In the genomic region with DNA sequence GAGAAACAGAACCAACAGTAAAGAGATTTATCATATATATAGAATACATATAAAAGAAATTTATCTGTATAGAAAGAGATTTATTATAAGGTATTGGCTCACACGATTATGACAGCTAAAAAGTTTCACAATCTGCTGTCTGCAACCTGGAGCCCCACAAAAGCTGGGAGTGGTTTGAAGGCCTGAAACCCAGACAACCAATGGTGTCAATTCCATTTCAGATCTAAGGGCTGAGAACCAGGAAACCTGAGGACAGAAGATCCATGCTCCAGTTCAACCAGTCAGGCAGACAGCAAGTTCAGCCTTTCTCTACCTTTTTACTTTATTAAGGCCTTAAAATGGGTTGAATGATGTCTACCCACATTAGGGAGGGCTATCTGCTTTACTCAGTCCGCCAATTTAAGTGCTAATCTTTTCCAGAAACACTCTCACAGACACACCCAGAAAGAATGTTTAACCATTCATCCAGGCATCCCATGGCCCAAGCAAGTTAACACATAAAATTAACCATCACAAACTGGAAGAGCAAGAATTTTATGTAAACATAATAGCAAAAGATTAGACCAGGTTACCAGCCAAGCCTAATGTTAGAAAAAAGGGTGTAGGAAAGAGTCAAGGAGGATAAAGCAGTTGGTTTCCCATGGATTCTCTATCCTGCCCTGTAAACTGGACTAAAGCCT, we compare ENCODE assay signal across 33 cellular contexts.
"Had no signal": no experiment of that assay in that cellular context is flagged by ENCODE, and none has a peak within 500 bp of the region (broad histone marks: within the 10 kb centered on the region; RNA-seq: fewer than 3 reads in every experiment).

No MANE protein-coding gene starts in this region.

- H3K4me3 ChIP-seq: esophagus muscularis mucosa, heart left ventricle, lower lobe of right lung, mucosa of descending colon, ovary, prostate gland, skin epidermis had no signal

- H3K9me3 Mint-ChIP-seq: activated T-cell treated with anti-CD3 and anti-CD28 coated beads, Interleukin-2, amount 50 U/mL, for 24 hours had no signal

- FAIRE-seq: astrocyte, endothelial cell of umbilical vein had no signal

- DNase-seq: activated CD4-positive, alpha-beta T cell treated with anti-CD3 and anti-CD28 coated beads for 48 hours; activated CD4-positive, alpha-beta T cell treated with anti-CD3 and anti-CD28 coated beads, Interleukin-2, amount 50 U/mL, for 48 hours; activated CD8-positive, alpha-beta memory T cell treated with anti-CD3 and anti-CD28 coated beads, Interleukin-2, amount 50 U/mL, for 48 hours; activated gamma-delta T cell; activated naive CD4-positive, alpha-beta T cell treated with anti-CD3 and anti-CD28 coated beads, Interleukin-2, amount 50 U/mL, for 16 hours; activated T-cell treated with anti-CD3 and anti-CD28 coated beads, Interleukin-2, amount 50 U/mL, for 24 hours; amniotic stem cell; brain microvascular endothelial cell; cortex of kidney; foreskin keratinocyte; heart left ventricle; hypothalamus; immature natural killer cell; lower lobe of right lung; mesenchymal stem cell; mucosa of descending colon; ovary; retina; stimulated activated CD4-positive, alpha-beta T cell treated with anti-CD3 and anti-CD28 coated beads, Interleukin-4, amount 100 ng/mL, for 4 hours; stimulated activated CD8-positive, alpha-beta memory T cell treated with anti-CD3 and anti-CD28 coated beads, Interleukin-4, amount 100 ng/mL, for 48 hours; stimulated activated naive CD8-positive, alpha-beta T cell treated with anti-CD3 and anti-CD28 coated beads, Interleukin-15, amount 100 ng/mL, for 72 hours; substantia nigra had no signal

- H3K27ac ChIP-seq: brain microvascular endothelial cell, esophagus muscularis mucosa, foreskin keratinocyte, heart left ventricle, lower lobe of right lung, ovary, prostate gland, skin epidermis, VCaP had no signal

- H3K36me3 Mint-ChIP-seq: immature natural killer cell; stimulated activated memory B cell treated with anti-CD40 and anti-IgM and Interleukin-4, amounts not matched to agents 10 μg/mL and 1 μg/mL and 100 μg/mL, for 72 hours had no signal

- H3K4me1 ChIP-seq: esophagus muscularis mucosa, foreskin keratinocyte, heart left ventricle, lower lobe of right lung, prostate gland had no signal

- ATAC-seq: activated CD4-positive, CD25-positive, alpha-beta regulatory T cell treated with anti-CD3 and anti-CD28 coated beads, Interleukin-2, amount 50 U/mL, for 24 hours; foreskin keratinocyte; heart left ventricle; left lobe of liver; lower lobe of right lung; mucosa of descending colon; natural killer cell treated with Interleukin-12 subunit alpha and Interleukin-12 subunit beta and Interleukin-15 and Interleukin-18, amount 100 ng/mL, for 72 hours; sciatic nerve; stimulated activated memory B cell treated with anti-CD40 and anti-IgM and Interleukin-4, amounts not matched to agents 10 μg/mL and 1 μg/mL and 100 μg/mL, for 72 hours; stimulated activated naive CD8-positive, alpha-beta T cell treated with anti-CD3 and anti-CD28 coated beads, Interleukin-15, amount 100 ng/mL, for 72 hours had no signal

- H3K27ac Mint-ChIP-seq: activated T-cell treated with anti-CD3 and anti-CD28 coated beads, Interleukin-2, amount 50 U/mL, for 24 hours; immature natural killer cell; natural killer cell treated with Interleukin-12 subunit alpha and Interleukin-12 subunit beta and Interleukin-15 and Interleukin-18, amount 100 ng/mL, for 72 hours; stimulated activated memory B cell treated with anti-CD40 and anti-IgM and Interleukin-4, amounts not matched to agents 10 μg/mL and 1 μg/mL and 100 μg/mL, for 72 hours; stimulated activated naive CD8-positive, alpha-beta T cell treated with anti-CD3 and anti-CD28 coated beads, Interleukin-15, amount 100 ng/mL, for 72 hours had no signal

- H3K4me3 Mint-ChIP-seq: activated T-cell treated with anti-CD3 and anti-CD28 coated beads, Interleukin-2, amount 50 U/mL, for 24 hours; immature natural killer cell; natural killer cell treated with Interleukin-12 subunit alpha and Interleukin-12 subunit beta and Interleukin-15 and Interleukin-18, amount 100 ng/mL, for 72 hours; stimulated activated memory B cell treated with anti-CD40 and anti-IgM and Interleukin-4, amounts not matched to agents 10 μg/mL and 1 μg/mL and 100 μg/mL, for 72 hours; stimulated activated naive CD8-positive, alpha-beta T cell treated with anti-CD3 and anti-CD28 coated beads, Interleukin-15, amount 100 ng/mL, for 72 hours had no signal

- H3K4me1 Mint-ChIP-seq: immature natural killer cell; stimulated activated memory B cell treated with anti-CD40 and anti-IgM and Interleukin-4, amounts not matched to agents 10 μg/mL and 1 μg/mL and 100 μg/mL, for 72 hours; stimulated activated naive CD8-positive, alpha-beta T cell treated with anti-CD3 and anti-CD28 coated beads, Interleukin-15, amount 100 ng/mL, for 72 hours had no signal

- H3K27me3 ChIP-seq: brain microvascular endothelial cell, esophagus muscularis mucosa, foreskin keratinocyte, heart left ventricle, ovary had no signal

- H3K36me3 ChIP-seq: brain microvascular endothelial cell, esophagus muscularis mucosa, heart left ventricle, lower lobe of right lung, ovary, prostate gland had no signal

- H3K27me3 Mint-ChIP-seq: stimulated activated memory B cell treated with anti-CD40 and anti-IgM and Interleukin-4, amounts not matched to agents 10 μg/mL and 1 μg/mL and 100 μg/mL, for 72 hours had no signal
